1 cellular context compared by ENCODE assay signal in genomic region chr7:24924375-24924774, GRCh38.
TF ChIP-seq lines count a peak whose summit lies in the region.

No MANE protein-coding gene starts in this region.

TF ChIP-seq in SK-N-SH treated with all-trans-retinoic acid at 6 μM for 48 hours, 23 proteins besides CTCF, POLR2A, EP300 and RAD21 (continued from another document):
- TF ChIP-seq, protein P1, sequence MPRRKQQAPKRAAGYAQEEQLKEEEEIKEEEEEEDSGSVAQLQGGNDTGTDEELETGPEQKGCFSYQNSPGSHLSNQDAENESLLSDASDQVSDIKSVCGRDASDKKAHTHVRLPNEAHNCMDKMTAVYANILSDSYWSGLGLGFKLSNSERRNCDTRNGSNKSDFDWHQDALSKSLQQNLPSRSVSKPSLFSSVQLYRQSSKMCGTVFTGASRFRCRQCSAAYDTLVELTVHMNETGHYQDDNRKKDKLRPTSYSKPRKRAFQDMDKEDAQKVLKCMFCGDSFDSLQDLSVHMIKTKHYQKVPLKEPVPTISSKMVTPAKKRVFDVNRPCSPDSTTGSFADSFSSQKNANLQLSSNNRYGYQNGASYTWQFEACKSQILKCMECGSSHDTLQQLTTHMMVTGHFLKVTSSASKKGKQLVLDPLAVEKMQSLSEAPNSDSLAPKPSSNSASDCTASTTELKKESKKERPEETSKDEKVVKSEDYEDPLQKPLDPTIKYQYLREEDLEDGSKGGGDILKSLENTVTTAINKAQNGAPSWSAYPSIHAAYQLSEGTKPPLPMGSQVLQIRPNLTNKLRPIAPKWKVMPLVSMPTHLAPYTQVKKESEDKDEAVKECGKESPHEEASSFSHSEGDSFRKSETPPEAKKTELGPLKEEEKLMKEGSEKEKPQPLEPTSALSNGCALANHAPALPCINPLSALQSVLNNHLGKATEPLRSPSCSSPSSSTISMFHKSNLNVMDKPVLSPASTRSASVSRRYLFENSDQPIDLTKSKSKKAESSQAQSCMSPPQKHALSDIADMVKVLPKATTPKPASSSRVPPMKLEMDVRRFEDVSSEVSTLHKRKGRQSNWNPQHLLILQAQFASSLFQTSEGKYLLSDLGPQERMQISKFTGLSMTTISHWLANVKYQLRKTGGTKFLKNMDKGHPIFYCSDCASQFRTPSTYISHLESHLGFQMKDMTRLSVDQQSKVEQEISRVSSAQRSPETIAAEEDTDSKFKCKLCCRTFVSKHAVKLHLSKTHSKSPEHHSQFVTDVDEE (CRISPR knock-in tag; IDR thresholded peaks at IDR 0.05) = no peak
- TF ChIP-seq TOX (CRISPR knock-in tag; IDR thresholded peaks at IDR 0.05; ENCODE audit: borderline replicate concordance) = no peak
- TF ChIP-seq PPARA (CRISPR knock-in tag; IDR thresholded peaks at IDR 0.05; ENCODE audit: borderline replicate concordance) = no peak
- TF ChIP-seq SNAI2 (CRISPR knock-in tag; IDR thresholded peaks at IDR 0.05) = no peak
- TF ChIP-seq ZNF8 (CRISPR knock-in tag; IDR thresholded peaks at IDR 0.05) = no peak
- TF ChIP-seq BACH2 (CRISPR knock-in tag; IDR thresholded peaks at IDR 0.05; ENCODE audit: borderline replicate concordance) = no peak
- no peak for TF ChIP-seq ZC3H10 (CRISPR knock-in tag; IDR thresholded peaks at IDR 0.05)
- TF ChIP-seq ARNTL (CRISPR knock-in tag; IDR thresholded peaks at IDR 0.05; ENCODE audit: borderline replicate concordance, low read depth) = no peak
- no peak for TF ChIP-seq ESRRG (CRISPR knock-in tag; IDR thresholded peaks at IDR 0.05)
- TF ChIP-seq ISL1 (CRISPR knock-in tag; IDR thresholded peaks at IDR 0.05) = no peak
TF ChIP-seq in SK-N-SH treated with all-trans-retinoic acid at 6 μM for 48 hours: peak in this region for 0.
